ENCODE assay signal across 8 cellular contexts in genomic region chr10:99732033-99732912, GRCh38. TPM values are rescaled to one million over a fixed set of nuclear protein-coding genes. Genes with fewer than 3 reads are reported as not detected.
DNase-seq lines count a peak whose midpoint lies in the region; ATAC-seq and TF ChIP-seq lines count a peak whose summit lies in the region.

TSS of gene COX15 (minus strand) at chr10:99732127. CDS start at chr10:99732049, 78 bp downstream.
A gene with protein sequence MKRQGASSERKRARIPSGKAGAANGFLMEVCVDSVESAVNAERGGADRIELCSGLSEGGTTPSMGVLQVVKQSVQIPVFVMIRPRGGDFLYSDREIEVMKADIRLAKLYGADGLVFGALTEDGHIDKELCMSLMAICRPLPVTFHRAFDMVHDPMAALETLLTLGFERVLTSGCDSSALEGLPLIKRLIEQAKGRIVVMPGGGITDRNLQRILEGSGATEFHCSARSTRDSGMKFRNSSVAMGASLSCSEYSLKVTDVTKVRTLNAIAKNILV (plus strand): TSS chr10:99732234. CDS start chr10:99732349, 115 bp downstream.

- no peaks in the 10 kb centered on the region for H3K9me3 Mint-ChIP-seq in activated CD4-positive, alpha-beta T cell treated with anti-CD3 and anti-CD28 coated beads, Interleukin-2, amount 10 ng/mL, durations not matched to agents 7 days and 5 days

- H3K4me1 Mint-ChIP-seq in activated CD4-positive, alpha-beta T cell treated with anti-CD3 and anti-CD28 coated beads, Interleukin-2, amount 10 ng/mL, durations not matched to agents 7 days and 5 days = peaks cover 25% of the 10 kb centered on the region

- ATAC-seq in GM19351 (IDR thresholded peaks at IDR 0.05; ENCODE audit: unreplicated experiment) = peak; percentile 83
- peak; percentile 92 for ATAC-seq in HG03521 (IDR thresholded peaks at IDR 0.05; ENCODE audit: unreplicated experiment)
- ATAC-seq in left colon = peak; percentile 93

- DNase-seq in NCI-H69 (lab: John Stamatoyannopoulos, UW) (peak; percentile 96), cortex of kidney (lab: John Stamatoyannopoulos, UW) (peak; percentile 74), left colon (peak; percentile 97 to 98)
- peak; percentile 96 for DNase-seq in activated CD4-positive, alpha-beta T cell treated with anti-CD3 and anti-CD28 coated beads, Interleukin-2, amount 10 ng/mL, durations not matched to agents 7 days and 5 days
- peak; percentile 96 for DNase-seq in stimulated activated CD4-positive, alpha-beta T cell treated with anti-CD3 and anti-CD28 coated beads, Interleukin-1b, Interleukin-23, amount 100 ng/mL, for 48 hours

- intact Hi-C loops in left colon (cut with DNase I, micrococcal nuclease) = no loop called here

- peak; percentile 38 for TF ChIP-seq CTCF in C4-2B (conservative IDR thresholded peaks at IDR 0.05)

- H3K36me3 Mint-ChIP-seq in activated CD4-positive, alpha-beta T cell treated with anti-CD3 and anti-CD28 coated beads, Interleukin-2, amount 10 ng/mL, durations not matched to agents 7 days and 5 days (ENCODE audit: low read depth) = peaks cover 33% of the 10 kb centered on the region

- no peaks in the 10 kb centered on the region for H3K27me3 Mint-ChIP-seq in activated CD4-positive, alpha-beta T cell treated with anti-CD3 and anti-CD28 coated beads, Interleukin-2, amount 10 ng/mL, durations not matched to agents 7 days and 5 days

- POLR2A ChIA-PET in activated CD4-positive, alpha-beta T cell treated with anti-CD3 and anti-CD28 coated beads, Interleukin-2, amount 10 ng/mL, durations not matched to agents 7 days and 5 days (lab: Charles Lee) = interaction anchor here (0.5 to 1.0 kb wide), 3 partner anchors 73 to 138 kb away, joined by 3 to 4 read pairs (median 3); partner anchors contain the start of gene ENTPD7

- peak within 1 kb of the TSS; percentile 82 for H3K27ac ChIP-seq in C4-2B

- CTCF ChIA-PET in activated CD4-positive, alpha-beta T cell treated with anti-CD3 and anti-CD28 coated beads, Interleukin-2, amount 10 ng/mL, durations not matched to agents 7 days and 5 days (lab: Charles Lee) = interaction anchor here (0.6 to 3.1 kb wide), 6 partner anchors 9 to 660 kb away, joined by 3 to 25 read pairs (median 4); no protein-coding TSS in a partner anchor

- peak within 1 kb of the TSS; percentile 100 for H3K4me3 Mint-ChIP-seq in activated CD4-positive, alpha-beta T cell treated with anti-CD3 and anti-CD28 coated beads, Interleukin-2, amount 10 ng/mL, durations not matched to agents 7 days and 5 days

- H3K27ac Mint-ChIP-seq in activated CD4-positive, alpha-beta T cell treated with anti-CD3 and anti-CD28 coated beads, Interleukin-2, amount 10 ng/mL, durations not matched to agents 7 days and 5 days = peak within 1 kb of the TSS; percentile 99

RNA-seq across cellular contexts. Expression of gene COX15, which starts in this region (rescaled TPM):
- 10 to 100 TPM; 40.3 to 40.6 TPM for total RNA-seq in activated CD4-positive, alpha-beta T cell treated with anti-CD3 and anti-CD28 coated beads, Interleukin-2, amount 10 ng/mL, durations not matched to agents 7 days and 5 days
- total RNA-seq in left colon = 10 to 100 TPM; 41.4 to 43.5 TPM

RNA-seq across cellular contexts. Expression of the second gene that starts in this region (rescaled TPM):
- total RNA-seq in activated CD4-positive, alpha-beta T cell treated with anti-CD3 and anti-CD28 coated beads, Interleukin-2, amount 10 ng/mL, durations not matched to agents 7 days and 5 days = 10 to 100 TPM; 20.2 to 21.3 TPM
- total RNA-seq in left colon = 10 to 100 TPM; 10.1 to 13.7 TPM

Comparison
In these comparisons a context has a peak if more than half of its experiments do, and no peak if none do; other contexts are left out.
1. Peak in every context shown above with its lines: DNase-seq, ATAC-seq and H3K27ac ChIP-seq.